ENCODE assay signal across 9 cellular contexts in the genomic region with DNA sequence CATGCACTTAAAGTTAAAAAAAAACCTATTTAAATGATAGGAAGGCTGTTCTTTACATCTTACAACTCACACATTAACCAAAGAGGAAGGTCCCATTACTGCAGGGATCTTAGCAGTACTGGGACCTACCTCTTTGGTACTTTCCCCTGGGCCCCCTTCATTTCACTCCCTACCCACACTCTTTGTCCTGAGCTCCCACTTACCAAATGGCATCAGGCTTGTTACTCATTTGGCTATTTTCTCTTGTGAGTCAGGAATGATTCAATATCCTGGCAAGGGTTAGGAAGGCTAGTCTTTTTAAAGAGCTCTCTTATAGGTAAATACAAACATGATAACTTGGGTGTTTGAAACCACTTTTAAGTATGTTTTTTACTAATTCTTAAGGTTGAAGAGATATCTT.
A peak's percentile ranks its signal among the peaks of the same experiment; 100 is the strongest.
DNase-seq lines count a peak whose midpoint lies in the region; TF ChIP-seq lines count a peak whose summit lies in the region.
"Had no signal": no experiment of that assay in that cellular context is flagged by ENCODE, and none has a peak within 500 bp of the region (broad histone marks: within the 10 kb centered on the region; RNA-seq: fewer than 3 reads in every experiment).

No MANE protein-coding gene starts in this region.

- H3K9me3 ChIP-seq in MG63: no peaks in the 10 kb centered on the region
- H3K9me3 ChIP-seq in smooth muscle cell (replicated peaks; ENCODE audit: low read depth): no peaks in the 10 kb centered on the region

- no peak overlapping the region for H3K4me3 Mint-ChIP-seq in chondrocyte (ENCODE audit: unreplicated experiment)
- H3K4me3 Mint-ChIP-seq: memory B cell had no signal

- DNase-seq in GM04503 (ENCODE audit: low read depth) (peak; percentile 79), MG63 (peak; percentile 69), chondrocyte (ENCODE audit: low spot score) (no peak), smooth muscle cell (lab: John Stamatoyannopoulos, UW; ENCODE audit: unreplicated experiment) (no peak), substantia nigra (lab: John Stamatoyannopoulos, UW) (no peak), GDM1 (lab: John Stamatoyannopoulos, UW) (no peak), NAMALWA (ENCODE audit: low spot score) (no peak)

- H3K4me3 ChIP-seq in MG63 (no peak overlapping the region), smooth muscle cell (no peak overlapping the region)
- H3K4me3 ChIP-seq: cardiac muscle cell had no signal

- H3K4me2 ChIP-seq in smooth muscle cell: peak overlapping the region; percentile 27

- TF ChIP-seq CTCF in chondrocyte (IDR thresholded peaks at IDR 0.05): no peak
- no peak for TF ChIP-seq CTCF in smooth muscle cell (IDR thresholded peaks at IDR 0.05; ENCODE audit: borderline replicate concordance, insufficient read depth, poor library complexity, severe bottlenecking)

- H3K27me3 ChIP-seq in MG63: no peaks in the 10 kb centered on the region
- H3K27me3 ChIP-seq in smooth muscle cell (ENCODE audit: low read depth): no peaks in the 10 kb centered on the region
- H3K27me3 ChIP-seq: cardiac muscle cell had no signal

- H3K27ac ChIP-seq in smooth muscle cell (ENCODE audit: low read depth) (peak overlapping the region; percentile 80), substantia nigra (ENCODE audit: low read depth, low read length, poor library complexity, severe bottlenecking) (no peak overlapping the region)
- H3K27ac ChIP-seq: cardiac muscle cell had no signal

- peaks cover 13% of the 10 kb centered on the region for H3K4me1 ChIP-seq in smooth muscle cell (ENCODE audit: low read depth)

- H3K27ac Mint-ChIP-seq in chondrocyte (ENCODE audit: unreplicated experiment): peak overlapping the region; percentile 88
- H3K27ac Mint-ChIP-seq: memory B cell had no signal

- H3K9ac ChIP-seq in smooth muscle cell (ENCODE audit: low read depth): peak overlapping the region; percentile 53

- H3F3A ChIP-seq in smooth muscle cell (ENCODE audit: low read depth): no peaks in the 10 kb centered on the region

- no peaks in the 10 kb centered on the region for H3K27me3 Mint-ChIP-seq in chondrocyte (ENCODE audit: low read depth)

- H2AFZ ChIP-seq in smooth muscle cell (ENCODE audit: low read depth): no peak overlapping the region

- H3K4me1 Mint-ChIP-seq in chondrocyte (ENCODE audit: low read depth): peaks cover 47% of the 10 kb centered on the region
- H3K4me1 Mint-ChIP-seq: memory B cell had no signal

- no peaks in the 10 kb centered on the region for H3K36me3 Mint-ChIP-seq in chondrocyte (ENCODE audit: low read depth)
- H3K36me3 Mint-ChIP-seq: memory B cell had no signal

- peaks cover 2% of the 10 kb centered on the region for H3K9me3 Mint-ChIP-seq in chondrocyte (ENCODE audit: low read depth)
- H3K9me3 Mint-ChIP-seq: memory B cell had no signal

- H3K36me3 ChIP-seq in MG63 (no peaks in the 10 kb centered on the region), smooth muscle cell (ENCODE audit: low read depth) (no peaks in the 10 kb centered on the region)
- H3K36me3 ChIP-seq: cardiac muscle cell had no signal

- no peaks in the 10 kb centered on the region for H4K20me1 ChIP-seq in smooth muscle cell (ENCODE audit: low read depth)

- no peaks in the 10 kb centered on the region for H3K79me2 ChIP-seq in smooth muscle cell (ENCODE audit: low read depth)

Comparison
In these comparisons a context has a peak if more than half of its experiments do, and no peak if none do; other contexts are left out.
1. DNase-seq: peak in GM04503 (single experiment) and MG63 (single experiment); none in chondrocyte (single experiment), smooth muscle cell (single experiment), substantia nigra (0 of 49), GDM1 (single experiment) and NAMALWA (single experiment).